ENCODE assay signal across 16 cellular contexts in genomic region chr2:102601730-102602129, GRCh38. TPM values are rescaled to one million over a fixed set of nuclear protein-coding genes. Genes with fewer than 3 reads are reported as not detected.
"Had no signal": no experiment of that assay in that cellular context is flagged by ENCODE, and none has a peak within 500 bp of the region (broad histone marks: within the 10 kb centered on the region; RNA-seq: fewer than 3 reads in every experiment).

No MANE protein-coding gene starts in this region.

- ATAC-seq: activated CD4-positive, CD25-positive, alpha-beta regulatory T cell treated with anti-CD3 and anti-CD28 coated beads, Interleukin-2, amount 50 U/mL, for 24 hours; left lung; naive thymus-derived CD4-positive, alpha-beta T cell; stimulated activated naive B cell treated with anti-CD40 and anti-IgM and Interleukin-4, amounts not matched to agents 10 μg/mL and 1 μg/mL and 100 μg/mL, for 72 hours had no signal

- DNase-seq: activated CD4-positive, alpha-beta T cell treated with anti-CD3 and anti-CD28 coated beads, Interleukin-2, amount 50 U/mL, for 1 hour; activated CD8-positive, alpha-beta memory T cell treated with anti-CD3 and anti-CD28 coated beads for 24 hours; activated naive CD4-positive, alpha-beta T cell; activated naive CD8-positive, alpha-beta T cell treated with anti-CD3 and anti-CD28 coated beads, Interleukin-2, amount 10 ng/mL, durations not matched to agents 7 days and 5 days; anterior cingulate cortex; brain microvascular endothelial cell; islet precursor cell; left lung; naive thymus-derived CD4-positive, alpha-beta T cell; stimulated activated CD4-positive, alpha-beta T cell treated with anti-CD3 and anti-CD28 coated beads, Interleukin-2, amount 100 ng/mL, for 48 hours; stimulated activated naive B cell treated with anti-CD40 and anti-IgM and Interleukin-4, amounts not matched to agents 10 μg/mL and 1 μg/mL and 100 μg/mL, for 72 hours; tibial artery had no signal

RNA-seq across cellular contexts. Expression of gene SLC9A2, which starts 17.6 kb away (rescaled TPM):
- total RNA-seq: activated naive CD8-positive, alpha-beta T cell treated with anti-CD3 and anti-CD28 coated beads, Interleukin-2, amount 10 ng/mL, durations not matched to agents 7 days and 5 days; activated T-helper 1 cell treated with anti-CD3 and anti-CD28 coated beads, Interleukin-12 subunit alpha, Interleukin-12 subunit beta, Interleukin-2, Interleukin-4 antibody, amounts not matched to agents 30 ng/mL and 10 ng/mL and 1 ng/mL, durations not matched to agents 14 hours and 24 hours and 36 hours; mononuclear cell; naive thymus-derived CD4-positive, alpha-beta T cell; vagina had no signal
